Comparison of ENCODE assay signal across 16 cellular contexts in the genomic region with DNA sequence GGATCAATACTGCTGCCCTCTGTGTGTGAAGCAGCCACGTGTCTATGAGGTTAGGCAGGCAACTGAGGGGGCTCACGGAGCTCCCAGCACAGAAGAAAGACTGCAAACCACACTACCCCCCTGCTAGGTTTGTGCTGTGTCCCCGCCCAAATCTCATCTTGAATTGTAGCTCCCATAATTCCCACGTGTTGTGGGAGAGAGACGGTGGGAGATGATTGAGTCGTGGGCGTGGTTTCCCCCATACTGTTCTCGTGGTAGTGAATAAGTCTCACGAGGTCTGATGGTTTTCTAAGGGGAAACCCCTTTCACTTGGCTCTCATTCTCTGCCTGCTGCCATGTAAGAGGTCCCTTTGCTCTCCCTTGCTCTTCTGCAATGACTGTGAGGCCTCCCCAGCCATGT.
DNase-seq lines count a peak whose midpoint lies in the region; ATAC-seq and TF ChIP-seq lines count a peak whose summit lies in the region.
"Had no signal": no experiment of that assay in that cellular context is flagged by ENCODE, and none has a peak within 500 bp of the region (broad histone marks: within the 10 kb centered on the region; RNA-seq: fewer than 3 reads in every experiment).

No MANE protein-coding gene starts in this region.

- H3K36me3 ChIP-seq in BLaER1 (peaks cover 73% of the 10 kb centered on the region), neutrophil (peaks cover 83% of the 10 kb centered on the region), right atrium auricular region (peaks cover 70% of the 10 kb centered on the region)

- no peak overlapping the region for H3K27ac ChIP-seq in BLaER1
- H3K27ac ChIP-seq in neutrophil: peak overlapping the region; percentile 97
- H3K27ac ChIP-seq in right atrium auricular region: no peak overlapping the region
- H3K27ac ChIP-seq: HL-60, neural progenitor cell had no signal

- peak; percentile 18 for DNase-seq in Jurkat, Clone E6-1 (ENCODE audit: low read depth, low spot score)
- DNase-seq in amniotic epithelial cell (ENCODE audit: low read depth): peak; percentile 16
- no peak for DNase-seq in right atrium auricular region (ENCODE audit: low spot score)
- no peak for DNase-seq in activated effector memory CD4-positive, alpha-beta T cell treated with Interleukin-2 at 50 U/mL for 16 hours
- no peak for DNase-seq in COR-L47 (lab: John Stamatoyannopoulos, UW)
- DNase-seq: amniotic stem cell; effector CD8-positive, alpha-beta T cell; glutamatergic neuron; left colon; NCI-H446; stomach had no signal

- H3K27me3 ChIP-seq in BLaER1: no peaks in the 10 kb centered on the region
- H3K27me3 ChIP-seq in neutrophil: no peaks in the 10 kb centered on the region
- no peaks in the 10 kb centered on the region for H3K27me3 ChIP-seq in right atrium auricular region
- H3K27me3 ChIP-seq: neural progenitor cell, stomach had no signal

- no peak overlapping the region for H3K9ac ChIP-seq in BLaER1
- H3K9ac ChIP-seq: neural progenitor cell had no signal

- H3K4me2 ChIP-seq in BLaER1: peak overlapping the region; percentile 16; the same call in 1 of the 2 replicates
- H3K4me2 ChIP-seq: neural progenitor cell had no signal

- peaks cover 16% of the 10 kb centered on the region for H3K4me1 ChIP-seq in BLaER1
- H3K4me1 ChIP-seq in neutrophil (ENCODE audit: control insufficient read depth in 1 of 2, insufficient read depth in 1 of 2, low read depth in 1 of 2, low read length in 1 of 2): peaks cover 25 to 41% of the 10 kb centered on the region in 2 experiments
- H3K4me1 ChIP-seq in right atrium auricular region: peaks cover 0 to 35% of the 10 kb centered on the region in 2 donors
- H3K4me1 ChIP-seq: neural progenitor cell had no signal

- H3K4me3 ChIP-seq in BLaER1 (no peak overlapping the region), neutrophil (ENCODE audit: low read depth in 1 of 2, low read length in 1 of 2) (no peak overlapping the region), right atrium auricular region (no peak overlapping the region)
- no peak overlapping the region for H3K4me3 ChIP-seq in Jurkat, Clone E6-1 (ENCODE audit: low read length)
- H3K4me3 ChIP-seq: neural progenitor cell, stomach had no signal

- H4K20me1 ChIP-seq in BLaER1: peaks cover 19% of the 10 kb centered on the region; the same call in 1 of the 2 replicates

- no peak for ATAC-seq in GM18867 (IDR thresholded peaks at IDR 0.05; ENCODE audit: unreplicated experiment)
- ATAC-seq: left colon had no signal

- TF ChIP-seq CTCF in neutrophil (IDR thresholded peaks at IDR 0.05): no peak
- no peak for TF ChIP-seq CTCF in right atrium auricular region (IDR thresholded peaks at IDR 0.05)

- H3K9me3 ChIP-seq in BLaER1 (peaks cover 8% of the 10 kb centered on the region), neutrophil (no peaks in the 10 kb centered on the region), right atrium auricular region (no peaks in the 10 kb centered on the region)
- H3K9me3 ChIP-seq: stomach had no signal

Comparison
In these comparisons a context has a peak if more than half of its experiments do, and no peak if none do; other contexts are left out.
1. DNase-seq: peak in Jurkat, Clone E6-1 (single experiment) and amniotic epithelial cell (single experiment); none in right atrium auricular region (single experiment), activated effector memory CD4-positive, alpha-beta T cell treated with Interleukin-2 at 50 U/mL for 16 hours (single experiment) and COR-L47 (single experiment).